ENCODE assay signal across 19 cellular contexts in the genomic region with DNA sequence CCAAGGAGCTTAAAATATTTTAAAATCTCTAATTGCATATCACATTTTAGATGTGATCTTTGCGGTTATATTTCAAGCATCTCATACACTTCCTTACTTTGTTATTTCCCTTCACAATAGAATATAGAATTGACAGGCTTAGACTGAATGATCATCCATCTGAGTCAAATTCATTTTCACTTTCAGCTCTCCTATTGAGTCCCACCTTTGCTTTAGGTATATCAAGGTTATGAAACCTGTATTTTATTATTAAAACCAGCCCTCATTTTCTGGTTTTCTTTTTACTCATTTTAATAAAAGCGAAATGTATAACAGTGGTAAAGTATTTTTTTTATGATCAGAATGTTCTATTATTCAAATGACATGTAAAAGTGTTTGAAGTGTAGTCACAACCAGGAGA.
DNase-seq lines count a peak whose midpoint lies in the region; ATAC-seq and TF ChIP-seq lines count a peak whose summit lies in the region.
"Had no signal": no experiment of that assay in that cellular context is flagged by ENCODE, and none has a peak within 500 bp of the region (broad histone marks: within the 10 kb centered on the region; RNA-seq: fewer than 3 reads in every experiment).

No MANE protein-coding gene starts in this region.

- no peak for TF ChIP-seq CTCF in lower leg skin (IDR thresholded peaks at IDR 0.05)

- 82 to 89% methylated on average over 2 of the region's 2 CpGs for WGBS in lower leg skin, 2 donors

- ATAC-seq in GM18517 (IDR thresholded peaks at IDR 0.05; ENCODE audit: unreplicated experiment) = peak; percentile 72
- peak; percentile 85 for ATAC-seq in GM21360 (IDR thresholded peaks at IDR 0.05; ENCODE audit: unreplicated experiment)
- peak; percentile 89 for ATAC-seq in HG02852 (IDR thresholded peaks at IDR 0.05; ENCODE audit: unreplicated experiment)
- ATAC-seq in HG03439 (IDR thresholded peaks at IDR 0.05; ENCODE audit: unreplicated experiment) = peak; percentile 81
- no peak for ATAC-seq in HG03457 (IDR thresholded peaks at IDR 0.05; ENCODE audit: unreplicated experiment)
- ATAC-seq in HG02678 (IDR thresholded peaks at IDR 0.05; ENCODE audit: unreplicated experiment) = no peak
- ATAC-seq: natural killer cell treated with Interleukin-12 subunit alpha and Interleukin-12 subunit beta and Interleukin-15 and Interleukin-18, amount 100 ng/mL, for 72 hours had no signal

- H3K4me3 ChIP-seq in lower leg skin (ENCODE audit: low read depth, poor library complexity, severe bottlenecking) = no peak overlapping the region
- H3K4me3 ChIP-seq: vagina had no signal

- TF ChIP-seq POLR2A in lower leg skin (IDR thresholded peaks at IDR 0.05) = no peak

- no peak for DNase-seq in NCI-H748 (lab: John Stamatoyannopoulos, UW; ENCODE audit: unreplicated experiment)
- DNase-seq in lower leg skin (ENCODE audit: low spot score in 2 of 2) = no peak
- DNase-seq: activated CD4-positive, alpha-beta T cell treated with anti-CD3 and anti-CD28 coated beads, Interleukin-2, amount 10 ng/mL, durations not matched to agents 24 days and 14 days; activated naive CD4-positive, alpha-beta T cell treated with anti-CD3 and anti-CD28 coated beads, Interleukin-2, amount 10 ng/mL, durations not matched to agents 7 days and 5 days; activated T-cell treated with anti-CD3 and anti-CD28 coated beads, Interleukin-2, amount 50 U/mL, for 1 hour; DMS53; NCI-H1092 treated with DMSO at 0.1 percent for 48 hours; NCI-H2171; posterior cingulate gyrus; stimulated activated CD4-positive, alpha-beta T cell treated with anti-CD3 and anti-CD28 coated beads, Interleukin-4, amount 100 ng/mL, for 24 hours; substantia nigra had no signal

- intact Hi-C loops in lower leg skin (cut with DNase I; ENCODE audit: low total_unique reads) = no loop called here

Comparison
In these comparisons a context has a peak if more than half of its experiments do, and no peak if none do; other contexts are left out.
1. ATAC-seq: peak in GM18517 (single experiment), GM21360 (single experiment), HG02852 (single experiment) and HG03439 (single experiment); none in HG03457 (single experiment) and HG02678 (single experiment).